In the genomic region with DNA sequence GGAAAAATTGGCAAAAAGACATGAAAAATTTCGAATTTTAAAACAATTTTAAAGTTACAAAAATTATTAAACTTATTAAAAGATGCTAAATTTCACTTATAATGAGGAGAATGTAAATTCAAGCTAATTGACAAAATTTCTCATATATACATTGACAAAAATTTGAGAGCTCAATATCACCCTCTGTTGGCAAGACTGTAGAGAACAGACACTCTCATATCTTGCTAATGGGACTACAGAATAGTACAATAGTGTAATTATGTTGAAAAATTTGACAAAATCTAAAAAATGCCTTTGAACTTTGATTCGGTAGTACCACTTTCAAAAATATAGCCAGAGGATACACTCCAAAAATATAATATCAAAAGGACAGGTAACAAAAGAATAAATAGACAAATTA, we compare ENCODE assay signal across 9 cellular contexts. TPM values are rescaled to one million over a fixed set of nuclear protein-coding genes. Genes with fewer than 3 reads are reported as not detected.
DNase-seq lines count a peak whose midpoint lies in the region; ATAC-seq, FAIRE-seq and TF ChIP-seq lines count a peak whose summit lies in the region.
"Had no signal": no experiment of that assay in that cellular context is flagged by ENCODE, and none has a peak within 500 bp of the region (broad histone marks: within the 10 kb centered on the region; RNA-seq: fewer than 3 reads in every experiment).

No MANE protein-coding gene starts in this region.

- H3K4me3 ChIP-seq in bronchial epithelial cell (ENCODE audit: low read depth, low read length) = no peak overlapping the region

- no peak for FAIRE-seq in bronchial epithelial cell (lab: Jason Lieb, UNC)

- no peak for ATAC-seq in GM19463 (IDR thresholded peaks at IDR 0.05; ENCODE audit: unreplicated experiment)

- no peaks in the 10 kb centered on the region for H3K9me3 Mint-ChIP-seq in nephron

- H3K4me3 Mint-ChIP-seq in nephron = no peak overlapping the region
- H3K4me3 Mint-ChIP-seq: naive B cell had no signal

- TF ChIP-seq CTCF in bronchial epithelial cell (IDR thresholded peaks at IDR 0.05; ENCODE audit: insufficient read depth, low read length, severe bottlenecking) = peak; percentile 9
- peak in 2 of 3 experiments; percentile 14 to 40 for TF ChIP-seq CTCF in nephron (IDR thresholded peaks at IDR 0.05; ENCODE audit: unreplicated experiment in 3 of 3)

- H3K27me3 ChIP-seq in bronchial epithelial cell (ENCODE audit: control insufficient read depth, insufficient read depth, low read length) = no peaks in the 10 kb centered on the region

- no peaks in the 10 kb centered on the region for H3K27me3 Mint-ChIP-seq in nephron (ENCODE audit: low read depth)
- H3K27me3 Mint-ChIP-seq: naive B cell had no signal

- H3K4me1 Mint-ChIP-seq in nephron = no peaks in the 10 kb centered on the region
- H3K4me1 Mint-ChIP-seq: naive B cell had no signal

- no peaks in the 10 kb centered on the region for H3K36me3 ChIP-seq in bronchial epithelial cell (ENCODE audit: control insufficient read depth, insufficient read depth, low read length)

- DNase-seq in DMS 273 (lab: John Stamatoyannopoulos, UW; ENCODE audit: unreplicated experiment) (peak; percentile 39), DMS 273 treated with DMSO at 0.1 percent for 48 hours (lab: John Stamatoyannopoulos, UW) (no peak), LoVo (ENCODE audit: low spot score) (peak; percentile 5), bronchial epithelial cell (ENCODE audit: low read depth) (peak; percentile 3), amniotic stem cell (lab: John Stamatoyannopoulos, UW) (no peak)
- no peak for DNase-seq in activated T-cell treated with anti-CD3 and anti-CD28 coated beads, Interleukin-2, amount 50 U/mL, for 1 hour
- DNase-seq: naive B cell had no signal

- H3K36me3 Mint-ChIP-seq in nephron (ENCODE audit: low read depth) = no peaks in the 10 kb centered on the region
- H3K36me3 Mint-ChIP-seq: naive B cell had no signal

- H3K27ac Mint-ChIP-seq in nephron = no peak overlapping the region
- H3K27ac Mint-ChIP-seq: naive B cell had no signal

RNA-seq across cellular contexts. Expression of a gene that starts 29.8 kb away (rescaled TPM):
- not detected in 2 replicates for total RNA-seq in bronchial epithelial cell

Comparison
In these comparisons a context has a peak if more than half of its experiments do, and no peak if none do; other contexts are left out.
1. DNase-seq: peak in DMS 273 (single experiment), LoVo (single experiment) and bronchial epithelial cell (single experiment); none in DMS 273 treated with DMSO at 0.1 percent for 48 hours (single experiment), amniotic stem cell (single experiment) and activated T-cell treated with anti-CD3 and anti-CD28 coated beads, Interleukin-2, amount 50 U/mL, for 1 hour (single experiment).